Comparison of ENCODE assay signal across 35 cellular contexts in genomic region chr5:19319252-19319651, GRCh38.
"Had no signal": no experiment of that assay in that cellular context is flagged by ENCODE, and none has a peak within 500 bp of the region (broad histone marks: within the 10 kb centered on the region; RNA-seq: fewer than 3 reads in every experiment).

No MANE protein-coding gene starts in this region.

- H3K36me3 ChIP-seq: ascending aorta had no signal

- H3K4me1 Mint-ChIP-seq: activated CD4-positive, alpha-beta memory T cell treated with anti-CD3 and anti-CD28 coated beads, Interleukin-2, amount 10 ng/mL, durations not matched to agents 7 days and 5 days; activated CD4-positive, alpha-beta T cell treated with anti-CD3 and anti-CD28 coated beads for 36 hours; activated CD4-positive, alpha-beta T cell treated with anti-CD3 and anti-CD28 coated beads, Interleukin-2, amount 10 ng/mL, durations not matched to agents 7 days and 5 days; activated CD8-positive, alpha-beta memory T cell treated with anti-CD3 and anti-CD28 coated beads, Interleukin-2, amount 10 ng/mL, durations not matched to agents 7 days and 5 days; activated naive CD4-positive, alpha-beta T cell treated with anti-CD3 and anti-CD28 coated beads, Interleukin-2, amount 10 ng/mL, durations not matched to agents 7 days and 5 days; activated naive CD4-positive, alpha-beta T cell treated with anti-CD3 and anti-CD28 coated beads, Interleukin-2, amount 50 U/mL, for 24 hours; activated naive CD8-positive, alpha-beta T cell treated with anti-CD3 and anti-CD28 coated beads, Interleukin-2, amount 10 ng/mL, durations not matched to agents 7 days and 5 days; activated naive CD8-positive, alpha-beta T cell treated with anti-CD3 and anti-CD28 coated beads, Interleukin-2, amount 50 U/mL, for 24 hours; activated T-helper 17 cell treated with anti-CD3 and anti-CD28 coated beads, Interleukin-2, amount 50 U/mL, for 72 hours had no signal

- H3K27ac Mint-ChIP-seq: activated CD4-positive, alpha-beta memory T cell treated with anti-CD3 and anti-CD28 coated beads, Interleukin-2, amount 10 ng/mL, durations not matched to agents 7 days and 5 days; activated CD4-positive, alpha-beta T cell treated with anti-CD3 and anti-CD28 coated beads for 36 hours; activated CD4-positive, alpha-beta T cell treated with anti-CD3 and anti-CD28 coated beads, Interleukin-2, amount 10 ng/mL, durations not matched to agents 7 days and 5 days; activated CD8-positive, alpha-beta memory T cell treated with anti-CD3 and anti-CD28 coated beads, Interleukin-2, amount 10 ng/mL, durations not matched to agents 7 days and 5 days; activated CD8-positive, alpha-beta T cell treated with anti-CD3 and anti-CD28 coated beads, Interleukin-2, amount 10 ng/mL, durations not matched to agents 7 days and 5 days; activated naive CD4-positive, alpha-beta T cell treated with anti-CD3 and anti-CD28 coated beads, Interleukin-2, amount 10 ng/mL, durations not matched to agents 7 days and 5 days; activated naive CD4-positive, alpha-beta T cell treated with anti-CD3 and anti-CD28 coated beads, Interleukin-2, amount 50 U/mL, for 24 hours; activated naive CD8-positive, alpha-beta T cell; activated naive CD8-positive, alpha-beta T cell treated with anti-CD3 and anti-CD28 coated beads, Interleukin-2, amount 10 ng/mL, durations not matched to agents 7 days and 5 days; activated naive CD8-positive, alpha-beta T cell treated with anti-CD3 and anti-CD28 coated beads, Interleukin-2, amount 50 U/mL, for 24 hours; activated T-cell treated with anti-CD3 and anti-CD28 coated beads, Interleukin-2, amount 50 U/mL, for 72 hours; activated T-helper 1 cell treated with anti-CD3 and anti-CD28 coated beads, Interleukin-12 subunit alpha, Interleukin-12 subunit beta, Interleukin-2, Interleukin-4 antibody, amounts not matched to agents 30 ng/mL and 10 ng/mL and 1 ng/mL, durations not matched to agents 14 hours and 24 hours and 36 hours; activated T-helper 17 cell treated with anti-CD3 and anti-CD28 coated beads, Interleukin-2, amount 50 U/mL, for 72 hours; brain; T-helper 1 cell treated with Interleukin-12 subunit alpha and Interleukin-12 subunit beta and Interleukin-4 antibody, amounts not matched to agents 30 μg/mL and 1 μg/mL, for 36 hours; T-helper 2 cell treated with Interferon-gamma antibody and Interleukin-4, amounts not matched to agents 5 μg/mL and 100 μg/mL, for 36 hours had no signal

- ATAC-seq: activated CD4-positive, alpha-beta T cell treated with anti-CD3 and anti-CD28 coated beads for 36 hours; activated CD4-positive, CD25-positive, alpha-beta regulatory T cell treated with anti-CD3 and anti-CD28 coated beads, Interleukin-2, amount 50 U/mL, for 24 hours; activated CD8-positive, alpha-beta memory T cell treated with anti-CD3 and anti-CD28 coated beads, Interleukin-2, amount 10 ng/mL, durations not matched to agents 7 days and 5 days; activated CD8-positive, alpha-beta T cell treated with anti-CD3 and anti-CD28 coated beads, Interleukin-2, amount 10 ng/mL, durations not matched to agents 7 days and 5 days; activated naive CD8-positive, alpha-beta T cell treated with anti-CD3 and anti-CD28 coated beads, Interleukin-2, amount 50 U/mL, for 24 hours; activated T-cell treated with anti-CD3 and anti-CD28 coated beads, Interleukin-2, amount 50 U/mL, for 4 hours; activated T-cell treated with anti-CD3 and anti-CD28 coated beads, Interleukin-2, amount 50 U/mL, for 72 hours; activated T-helper 17 cell treated with anti-CD3 and anti-CD28 coated beads, Interleukin-2, amount 50 U/mL, for 72 hours had no signal

- FAIRE-seq: TTC549 had no signal

- H3K9me3 ChIP-seq: ascending aorta had no signal

- H3K27me3 Mint-ChIP-seq: activated CD4-positive, alpha-beta memory T cell treated with anti-CD3 and anti-CD28 coated beads, Interleukin-2, amount 10 ng/mL, durations not matched to agents 7 days and 5 days; activated CD4-positive, alpha-beta T cell treated with anti-CD3 and anti-CD28 coated beads for 36 hours; activated CD4-positive, alpha-beta T cell treated with anti-CD3 and anti-CD28 coated beads, Interleukin-2, amount 10 ng/mL, durations not matched to agents 7 days and 5 days; activated CD8-positive, alpha-beta memory T cell treated with anti-CD3 and anti-CD28 coated beads, Interleukin-2, amount 10 ng/mL, durations not matched to agents 7 days and 5 days; activated naive CD4-positive, alpha-beta T cell treated with anti-CD3 and anti-CD28 coated beads, Interleukin-2, amount 10 ng/mL, durations not matched to agents 7 days and 5 days; activated naive CD4-positive, alpha-beta T cell treated with anti-CD3 and anti-CD28 coated beads, Interleukin-2, amount 50 U/mL, for 24 hours; activated naive CD8-positive, alpha-beta T cell; activated naive CD8-positive, alpha-beta T cell treated with anti-CD3 and anti-CD28 coated beads, Interleukin-2, amount 10 ng/mL, durations not matched to agents 7 days and 5 days; activated naive CD8-positive, alpha-beta T cell treated with anti-CD3 and anti-CD28 coated beads, Interleukin-2, amount 50 U/mL, for 24 hours; activated T-helper 17 cell treated with anti-CD3 and anti-CD28 coated beads, Interleukin-2, amount 50 U/mL, for 72 hours had no signal

- H3K4me3 ChIP-seq: ascending aorta had no signal

- H3K27me3 ChIP-seq: ascending aorta had no signal

- H3K4me1 ChIP-seq: ascending aorta had no signal

- DNase-seq: activated CD4-positive, alpha-beta memory T cell treated with anti-CD3 and anti-CD28 coated beads, Interleukin-2, amount 10 ng/mL, durations not matched to agents 7 days and 5 days; activated CD4-positive, alpha-beta T cell treated with anti-CD3 and anti-CD28 coated beads for 1 hour; activated CD4-positive, alpha-beta T cell treated with anti-CD3 and anti-CD28 coated beads for 36 hours; activated CD4-positive, alpha-beta T cell treated with anti-CD3 and anti-CD28 coated beads for 48 hours; activated CD4-positive, alpha-beta T cell treated with anti-CD3 and anti-CD28 coated beads, Interleukin-2, amount 10 ng/mL, durations not matched to agents 7 days and 5 days; activated CD4-positive, alpha-beta T cell treated with anti-CD3 and anti-CD28 coated beads, Interleukin-2, amount 50 U/mL, for 48 hours; activated CD4-positive, CD25-positive, alpha-beta regulatory T cell; activated CD8-positive, alpha-beta memory T cell treated with anti-CD3 and anti-CD28 coated beads for 24 hours; activated CD8-positive, alpha-beta memory T cell treated with anti-CD3 and anti-CD28 coated beads, Interleukin-2, amount 10 ng/mL, durations not matched to agents 7 days and 5 days; activated CD8-positive, alpha-beta memory T cell treated with anti-CD3 and anti-CD28 coated beads, Interleukin-2, amount 50 U/mL, for 48 hours; activated CD8-positive, alpha-beta T cell treated with anti-CD3 and anti-CD28 coated beads, Interleukin-2, amount 10 ng/mL, durations not matched to agents 7 days and 5 days; activated gamma-delta T cell; activated naive CD4-positive, alpha-beta T cell treated with anti-CD3 and anti-CD28 coated beads, Interleukin-2, amount 10 ng/mL, durations not matched to agents 7 days and 5 days; activated naive CD4-positive, alpha-beta T cell treated with Interleukin-2 at 50 U/mL for 16 hours; activated naive CD8-positive, alpha-beta T cell treated with anti-CD3 and anti-CD28 coated beads, Interleukin-2, amount 10 ng/mL, durations not matched to agents 7 days and 5 days; activated naive CD8-positive, alpha-beta T cell treated with anti-CD3 and anti-CD28 coated beads, Interleukin-2, amount 50 U/mL, for 24 hours; activated T-cell treated with anti-CD3 and anti-CD28 coated beads, Interleukin-2, amount 50 U/mL, for 4 hours; activated T-cell treated with anti-CD3 and anti-CD28 coated beads, Interleukin-2, amount 50 U/mL, for 72 hours; amygdala; anterior cingulate cortex; central memory CD4-positive, alpha-beta T cell; T-helper 1 cell; T-helper 2 cell; T-helper 9 cell had no signal

- H3K27ac ChIP-seq: ascending aorta, VCaP had no signal

- H3K36me3 Mint-ChIP-seq: activated CD8-positive, alpha-beta memory T cell treated with anti-CD3 and anti-CD28 coated beads, Interleukin-2, amount 10 ng/mL, durations not matched to agents 7 days and 5 days; activated naive CD4-positive, alpha-beta T cell treated with anti-CD3 and anti-CD28 coated beads, Interleukin-2, amount 10 ng/mL, durations not matched to agents 7 days and 5 days; activated naive CD4-positive, alpha-beta T cell treated with anti-CD3 and anti-CD28 coated beads, Interleukin-2, amount 50 U/mL, for 24 hours; activated naive CD8-positive, alpha-beta T cell; activated naive CD8-positive, alpha-beta T cell treated with anti-CD3 and anti-CD28 coated beads, Interleukin-2, amount 10 ng/mL, durations not matched to agents 7 days and 5 days; brain had no signal

- H3K4me3 Mint-ChIP-seq: activated CD4-positive, alpha-beta memory T cell treated with anti-CD3 and anti-CD28 coated beads, Interleukin-2, amount 10 ng/mL, durations not matched to agents 7 days and 5 days; activated CD4-positive, alpha-beta T cell treated with anti-CD3 and anti-CD28 coated beads for 36 hours; activated CD4-positive, alpha-beta T cell treated with anti-CD3 and anti-CD28 coated beads, Interleukin-2, amount 10 ng/mL, durations not matched to agents 7 days and 5 days; activated CD8-positive, alpha-beta memory T cell treated with anti-CD3 and anti-CD28 coated beads, Interleukin-2, amount 10 ng/mL, durations not matched to agents 7 days and 5 days; activated CD8-positive, alpha-beta T cell treated with anti-CD3 and anti-CD28 coated beads, Interleukin-2, amount 10 ng/mL, durations not matched to agents 7 days and 5 days; activated naive CD4-positive, alpha-beta T cell treated with anti-CD3 and anti-CD28 coated beads, Interleukin-2, amount 10 ng/mL, durations not matched to agents 7 days and 5 days; activated naive CD4-positive, alpha-beta T cell treated with anti-CD3 and anti-CD28 coated beads, Interleukin-2, amount 50 U/mL, for 24 hours; activated naive CD8-positive, alpha-beta T cell; activated naive CD8-positive, alpha-beta T cell treated with anti-CD3 and anti-CD28 coated beads, Interleukin-2, amount 10 ng/mL, durations not matched to agents 7 days and 5 days; activated naive CD8-positive, alpha-beta T cell treated with anti-CD3 and anti-CD28 coated beads, Interleukin-2, amount 50 U/mL, for 24 hours; activated T-cell treated with anti-CD3 and anti-CD28 coated beads, Interleukin-2, amount 50 U/mL, for 4 hours; activated T-cell treated with anti-CD3 and anti-CD28 coated beads, Interleukin-2, amount 50 U/mL, for 72 hours; activated T-helper 1 cell treated with anti-CD3 and anti-CD28 coated beads, Interleukin-12 subunit alpha, Interleukin-12 subunit beta, Interleukin-2, Interleukin-4 antibody, amounts not matched to agents 30 ng/mL and 10 ng/mL and 1 ng/mL, durations not matched to agents 14 hours and 24 hours and 36 hours; activated T-helper 17 cell treated with anti-CD3 and anti-CD28 coated beads, Interleukin-2, amount 50 U/mL, for 72 hours; brain; T-helper 1 cell treated with Interleukin-12 subunit alpha and Interleukin-12 subunit beta and Interleukin-4 antibody, amounts not matched to agents 30 μg/mL and 1 μg/mL, for 36 hours; T-helper 2 cell treated with Interferon-gamma antibody and Interleukin-4, amounts not matched to agents 5 μg/mL and 100 μg/mL, for 36 hours had no signal

- H3K9me3 Mint-ChIP-seq: brain had no signal
